In genomic region chr22:31296258-31296657, GRCh38 we compare ENCODE assay signal across 11 cellular contexts. TPM values are rescaled to one million over a fixed set of nuclear protein-coding genes. Genes with fewer than 3 reads are reported as not detected.
DNase-seq lines count a peak whose midpoint lies in the region; ATAC-seq and TF ChIP-seq lines count a peak whose summit lies in the region.
"Had no signal": no experiment of that assay in that cellular context is flagged by ENCODE, and none has a peak within 500 bp of the region (broad histone marks: within the 10 kb centered on the region; RNA-seq: fewer than 3 reads in every experiment).

No MANE protein-coding gene starts in this region.

- peak overlapping the region; percentile 55 for H3K27ac ChIP-seq in right cardiac atrium (ENCODE audit: low read length)
- peak overlapping the region; percentile 39 for H3K27ac ChIP-seq in caudate nucleus (ENCODE audit: low read depth, low read length)
- peak overlapping the region; percentile 4 for H3K27ac ChIP-seq in muscle layer of colon (ENCODE audit: low read depth, low read length)
- H3K27ac ChIP-seq in uterus, result peak overlapping the region; percentile 92 to 100

- H3K9me3 ChIP-seq in right cardiac atrium (ENCODE audit: control insufficient read depth, low read length) (no peaks in the 10 kb centered on the region), muscle layer of colon (ENCODE audit: low read length) (no peaks in the 10 kb centered on the region), uterus (no peaks in the 10 kb centered on the region)

- H3K9ac ChIP-seq in muscle layer of colon (ENCODE audit: low read length), result no peak overlapping the region

- WGBS in right cardiac atrium, result 53% methylated on average over 4 of the region's 4 CpGs

- H3K4me3 ChIP-seq in right cardiac atrium (ENCODE audit: low read length) (no peak overlapping the region), muscle layer of colon (ENCODE audit: low read depth in 1 of 2, low read length in 2 of 2) (no peak overlapping the region), uterus (no peak overlapping the region)

- H3K27me3 ChIP-seq in right cardiac atrium (ENCODE audit: control insufficient read depth, insufficient read depth) (no peaks in the 10 kb centered on the region), muscle layer of colon (ENCODE audit: control insufficient read depth in 1 of 2, insufficient read depth in 2 of 2, low read length in 2 of 2) (no peaks in the 10 kb centered on the region), uterus (no peaks in the 10 kb centered on the region)

- TF ChIP-seq POLR2A in uterus (IDR thresholded peaks at IDR 0.05), result no peak

- H3K36me3 ChIP-seq in muscle layer of colon (ENCODE audit: insufficient read depth, low read length) (no peaks in the 10 kb centered on the region), uterus (no peaks in the 10 kb centered on the region)

- H3K4me1 ChIP-seq in right cardiac atrium (ENCODE audit: control insufficient read depth, insufficient read depth, low read length) (peaks cover 1% of the 10 kb centered on the region), muscle layer of colon (ENCODE audit: insufficient read depth, low read length) (peaks cover 30% of the 10 kb centered on the region), uterus (peaks cover 7 to 9% of the 10 kb centered on the region in 2 donors)

- ATAC-seq in right cardiac atrium (no peak), left cardiac atrium (no peak), GM18873 (IDR thresholded peaks at IDR 0.05; ENCODE audit: low FRiP score, unreplicated experiment) (no peak), GM18909 (IDR thresholded peaks at IDR 0.05; ENCODE audit: poor library complexity, unreplicated experiment) (no peak)

- TF ChIP-seq CTCF in uterus (IDR thresholded peaks at IDR 0.05), result no peak

- DNase-seq in right cardiac atrium (no peak), left cardiac atrium (no peak), caudate nucleus (lab: John Stamatoyannopoulos, UW) (no peak), uterus (no peak), NCI-H1092 (lab: John Stamatoyannopoulos, UW) (no peak)
- DNase-seq: amygdala; NCI-H1105 treated with DMSO at 0.1 percent for 48 hours; stimulated activated CD4-positive, alpha-beta T cell treated with anti-CD3 and anti-CD28 coated beads, Interleukin-1b, Interleukin-23, amount 100 ng/mL, for 48 hours had no signal

- intact Hi-C loops in right cardiac atrium (cut with DNase I) (no loop called here), left cardiac atrium (cut with DNase I) (no loop called here), uterus (cut with DNase I; ENCODE audit: low total_unique reads) (no loop called here)

RNA-seq across cellular contexts. Expression of gene PIK3IP1, which starts 4.0 kb away (rescaled TPM):
- 10 to 100 TPM in 2 of 4 donors, 1 to 10 TPM in 2; 5.9 to 17.6 (median 10.8) TPM for total RNA-seq in right cardiac atrium
- polyA plus RNA-seq in right cardiac atrium, result 14.0 TPM
- total RNA-seq in left cardiac atrium, result 10 to 100 TPM in 1 of 2 donors, 1 to 10 TPM in 1; 5.2 to 15.6 TPM
- 10 to 100 TPM; 12.7 to 35.1 (median 24.7) TPM for total RNA-seq in uterus

RNA-seq across cellular contexts. Expression of gene PATZ1, which starts 49.9 kb away (rescaled TPM):
- total RNA-seq in right cardiac atrium (10 to 100 TPM; 12.2 to 16.4 (median 14.4) TPM), left cardiac atrium (10 to 100 TPM; 11.5 to 12.3 TPM), uterus (10 to 100 TPM in 3 of 4 donors, 1 to 10 TPM in 1; 9.2 to 38.8 (median 25.1) TPM)
- 8.4 TPM for polyA plus RNA-seq in right cardiac atrium

Comparison
In these comparisons a context has a peak if more than half of its experiments do, and no peak if none do; other contexts are left out.
1. H3K27ac ChIP-seq: peak in every context shown above with its lines; median percentile 96 in uterus; 55 in right cardiac atrium; 39 in caudate nucleus; 4 in muscle layer of colon.